14 cellular contexts compared by ENCODE assay signal in the genomic region with DNA sequence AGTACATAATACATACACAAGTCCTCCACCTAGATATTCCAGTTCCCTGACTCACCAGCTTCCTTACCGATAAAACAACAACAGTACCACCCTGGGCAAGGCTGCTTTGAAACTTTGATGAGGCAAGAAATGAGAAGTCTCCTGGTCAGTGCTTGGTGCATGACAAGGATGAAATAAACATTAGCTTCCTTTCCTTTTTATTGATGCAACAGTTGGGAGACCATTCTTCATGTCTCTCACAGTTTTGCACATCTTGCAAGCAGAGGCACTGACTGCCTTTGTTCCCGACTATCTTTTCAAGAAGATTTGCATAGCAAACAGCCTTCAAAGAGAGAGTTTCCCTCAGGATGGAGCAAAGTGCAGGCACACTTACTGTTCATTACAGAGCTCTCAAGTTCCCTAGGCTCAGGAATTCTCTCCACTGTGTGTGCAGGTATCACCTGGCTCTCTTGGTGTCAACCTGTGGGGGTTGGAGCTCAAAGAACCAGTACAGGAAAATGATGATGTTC.
DNase-seq lines count a peak whose midpoint lies in the region; ATAC-seq, FAIRE-seq and TF ChIP-seq lines count a peak whose summit lies in the region.
"Had no signal": no experiment of that assay in that cellular context is flagged by ENCODE, and none has a peak within 500 bp of the region (broad histone marks: within the 10 kb centered on the region; RNA-seq: fewer than 3 reads in every experiment).

No MANE protein-coding gene starts in this region.

- H3K27me3 Mint-ChIP-seq in GM23338 (ENCODE audit: insufficient read depth, low read depth, poor library complexity) (peaks cover 3% of the 10 kb centered on the region), neural progenitor cell (ENCODE audit: insufficient read depth, low read depth) (peaks cover 4% of the 10 kb centered on the region)
- H3K27me3 Mint-ChIP-seq: CD4-positive, CD25-positive, alpha-beta regulatory T cell had no signal

- 0 out of 2 replicates have a peak, but pooled peaks cover 9% of the 10 kb centered on the region for H3K4me1 ChIP-seq in GM23338 (ENCODE audit: insufficient read depth)
- peaks cover 19% of the 10 kb centered on the region for H3K4me1 ChIP-seq in neural progenitor cell

- H3K36me3 ChIP-seq in GM23338 (ENCODE audit: insufficient read depth), result no peaks in the 10 kb centered on the region
- H3K36me3 ChIP-seq in neural progenitor cell, result no peaks in the 10 kb centered on the region

- H2AFZ ChIP-seq in GM23338 (no peak overlapping the region), neural progenitor cell (replicated peaks) (no peak overlapping the region)

- H3K4me1 Mint-ChIP-seq in GM23338 (peaks cover 11% of the 10 kb centered on the region), neural progenitor cell (peaks cover 25% of the 10 kb centered on the region)
- H3K4me1 Mint-ChIP-seq: CD4-positive, CD25-positive, alpha-beta regulatory T cell; stimulated activated naive CD8-positive, alpha-beta T cell treated with anti-CD3 and anti-CD28 coated beads, Interleukin-15, amount 100 ng/mL, for 72 hours had no signal

- peaks cover 10% of the 10 kb centered on the region; the same call in 1 of the 2 replicates for H3K9me2 ChIP-seq in GM23338 (ENCODE audit: insufficient read depth)

- H3K36me3 Mint-ChIP-seq in GM23338 (ENCODE audit: low read depth) (peaks cover 13% of the 10 kb centered on the region), neural progenitor cell (peaks cover 63% of the 10 kb centered on the region)
- H3K36me3 Mint-ChIP-seq: CD4-positive, CD25-positive, alpha-beta regulatory T cell had no signal

- no peak for FAIRE-seq in RCC 7860 (lab: Jason Lieb, UNC)
- FAIRE-seq: endometrium had no signal

- H3K9me3 ChIP-seq in neural progenitor cell (ENCODE audit: low read depth), result no peaks in the 10 kb centered on the region

- DNase-seq in GM23338 (ENCODE audit: low spot score) (no peak), RCC 7860 (ENCODE audit: low spot score) (peak; percentile 33), epithelial cell of prostate (ENCODE audit: low read depth, low spot score) (peak; percentile 88), neural progenitor cell (ENCODE audit: low spot score) (no peak), cerebellar nuclear complex (lab: John Stamatoyannopoulos, UW) (no peak), hypothalamus (lab: John Stamatoyannopoulos, UW) (no peak), ureter (ENCODE audit: low spot score) (no peak)
- DNase-seq: activated CD4-positive, CD25-positive, alpha-beta regulatory T cell; anterior cingulate cortex; CD4-positive, CD25-positive, alpha-beta regulatory T cell; NCI-H1417 treated with DMSO at 0.1 percent for 48 hours; stimulated activated naive CD8-positive, alpha-beta T cell treated with anti-CD3 and anti-CD28 coated beads, Interleukin-15, amount 100 ng/mL, for 72 hours had no signal

- H3K9me3 Mint-ChIP-seq in GM23338 (no peaks in the 10 kb centered on the region), neural progenitor cell (peaks cover 18% of the 10 kb centered on the region)

- no peak overlapping the region for H3K27ac Mint-ChIP-seq in GM23338
- H3K27ac Mint-ChIP-seq in neural progenitor cell, result peak overlapping the region; percentile 80
- H3K27ac Mint-ChIP-seq: CD4-positive, CD25-positive, alpha-beta regulatory T cell; stimulated activated naive CD8-positive, alpha-beta T cell treated with anti-CD3 and anti-CD28 coated beads, Interleukin-15, amount 100 ng/mL, for 72 hours had no signal

- H3K4me3 Mint-ChIP-seq in GM23338 (no peak overlapping the region), neural progenitor cell (no peak overlapping the region)
- H3K4me3 Mint-ChIP-seq: CD4-positive, CD25-positive, alpha-beta regulatory T cell; stimulated activated naive CD8-positive, alpha-beta T cell treated with anti-CD3 and anti-CD28 coated beads, Interleukin-15, amount 100 ng/mL, for 72 hours had no signal

- H4K20me1 ChIP-seq in GM23338 (replicated peaks; ENCODE audit: insufficient read depth) (no peaks in the 10 kb centered on the region), neural progenitor cell (ENCODE audit: low read depth) (no peaks in the 10 kb centered on the region)

- H3F3A ChIP-seq in GM23338 (replicated peaks; ENCODE audit: low read depth) (no peaks in the 10 kb centered on the region), neural progenitor cell (ENCODE audit: low read depth) (no peaks in the 10 kb centered on the region)

- no peaks in the 10 kb centered on the region for H3K27me3 ChIP-seq in GM23338 (ENCODE audit: insufficient read depth)
- H3K27me3 ChIP-seq in neural progenitor cell, result no peaks in the 10 kb centered on the region

- H3K79me2 ChIP-seq in GM23338 (replicated peaks; ENCODE audit: insufficient read depth), result no peaks in the 10 kb centered on the region
- no peaks in the 10 kb centered on the region for H3K79me2 ChIP-seq in neural progenitor cell (ENCODE audit: low read depth)

- peak; percentile 44; the same call in 2 of the 3 replicates for ATAC-seq in GM23338
- ATAC-seq in HG02840 (IDR thresholded peaks at IDR 0.05; ENCODE audit: low FRiP score, unreplicated experiment), result no peak
- ATAC-seq: stimulated activated naive CD8-positive, alpha-beta T cell treated with anti-CD3 and anti-CD28 coated beads, Interleukin-15, amount 100 ng/mL, for 72 hours had no signal

- no peak for TF ChIP-seq CTCF in GM23338 (conservative IDR thresholded peaks at IDR 0.05; ENCODE audit: low read depth in 2 of 2)
- no peak for TF ChIP-seq CTCF in neural progenitor cell (IDR thresholded peaks at IDR 0.05)

- H3K4me3 ChIP-seq in GM23338, result no peak overlapping the region
- H3K4me3 ChIP-seq in neural progenitor cell, result no peak overlapping the region

- no peak overlapping the region for H3K27ac ChIP-seq in GM23338 (ENCODE audit: low read depth)
- H3K27ac ChIP-seq in epithelial cell of prostate, result peak overlapping the region; percentile 65
- no peak overlapping the region for H3K27ac ChIP-seq in neural progenitor cell

- H3K4me2 ChIP-seq in GM23338, result no peak overlapping the region
- H3K4me2 ChIP-seq in neural progenitor cell, result peak overlapping the region; percentile 28

- H3K9ac ChIP-seq in neural progenitor cell, result no peak overlapping the region

TF ChIP-seq in GM23338, 12 proteins besides CTCF, POLR2A, EP300 and RAD21 (continues in another document):
- no peak for TF ChIP-seq JUNB (IDR thresholded peaks at IDR 0.05; ENCODE audit: unreplicated experiment)
- no peak for TF ChIP-seq EZH2phosphoT487 (IDR thresholded peaks at IDR 0.05; ENCODE audit: unreplicated experiment)
- TF ChIP-seq EZH2 (IDR thresholded peaks at IDR 0.05; ENCODE audit: low read depth, unreplicated experiment), result no peak
- TF ChIP-seq ETS1 (IDR thresholded peaks at IDR 0.05), result no peak
- no peak for TF ChIP-seq CREB1 (CRISPR knock-in tag; IDR thresholded peaks at IDR 0.05; ENCODE audit: low read depth)
- TF ChIP-seq ZNF331 (CRISPR knock-in tag; IDR thresholded peaks at IDR 0.05; ENCODE audit: low read depth), result no peak
- TF ChIP-seq NANOG (IDR thresholded peaks at IDR 0.05; ENCODE audit: borderline replicate concordance), result no peak
- no peak for TF ChIP-seq STAT1 (IDR thresholded peaks at IDR 0.05; ENCODE audit: unreplicated experiment)
- no peak for TF ChIP-seq ZNF114 (CRISPR knock-in tag; IDR thresholded peaks at IDR 0.05)
- TF ChIP-seq, protein P1, sequence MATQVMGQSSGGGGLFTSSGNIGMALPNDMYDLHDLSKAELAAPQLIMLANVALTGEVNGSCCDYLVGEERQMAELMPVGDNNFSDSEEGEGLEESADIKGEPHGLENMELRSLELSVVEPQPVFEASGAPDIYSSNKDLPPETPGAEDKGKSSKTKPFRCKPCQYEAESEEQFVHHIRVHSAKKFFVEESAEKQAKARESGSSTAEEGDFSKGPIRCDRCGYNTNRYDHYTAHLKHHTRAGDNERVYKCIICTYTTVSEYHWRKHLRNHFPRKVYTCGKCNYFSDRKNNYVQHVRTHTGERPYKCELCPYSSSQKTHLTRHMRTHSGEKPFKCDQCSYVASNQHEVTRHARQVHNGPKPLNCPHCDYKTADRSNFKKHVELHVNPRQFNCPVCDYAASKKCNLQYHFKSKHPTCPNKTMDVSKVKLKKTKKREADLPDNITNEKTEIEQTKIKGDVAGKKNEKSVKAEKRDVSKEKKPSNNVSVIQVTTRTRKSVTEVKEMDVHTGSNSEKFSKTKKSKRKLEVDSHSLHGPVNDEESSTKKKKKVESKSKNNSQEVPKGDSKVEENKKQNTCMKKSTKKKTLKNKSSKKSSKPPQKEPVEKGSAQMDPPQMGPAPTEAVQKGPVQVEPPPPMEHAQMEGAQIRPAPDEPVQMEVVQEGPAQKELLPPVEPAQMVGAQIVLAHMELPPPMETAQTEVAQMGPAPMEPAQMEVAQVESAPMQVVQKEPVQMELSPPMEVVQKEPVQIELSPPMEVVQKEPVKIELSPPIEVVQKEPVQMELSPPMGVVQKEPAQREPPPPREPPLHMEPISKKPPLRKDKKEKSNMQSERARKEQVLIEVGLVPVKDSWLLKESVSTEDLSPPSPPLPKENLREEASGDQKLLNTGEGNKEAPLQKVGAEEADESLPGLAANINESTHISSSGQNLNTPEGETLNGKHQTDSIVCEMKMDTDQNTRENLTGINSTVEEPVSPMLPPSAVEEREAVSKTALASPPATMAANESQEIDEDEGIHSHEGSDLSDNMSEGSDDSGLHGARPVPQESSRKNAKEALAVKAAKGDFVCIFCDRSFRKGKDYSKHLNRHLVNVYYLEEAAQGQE (IDR thresholded peaks at IDR 0.05; ENCODE audit: unreplicated experiment), result no peak

Comparison
In these comparisons a context has a peak if more than half of its experiments do, and no peak if none do; other contexts are left out.
1. DNase-seq: peak in RCC 7860 (single experiment) and epithelial cell of prostate (single experiment); none in GM23338 (single experiment), neural progenitor cell (single experiment), cerebellar nuclear complex (0 of 2), hypothalamus (0 of 51) and ureter (single experiment).